8 cellular contexts compared by ENCODE assay signal in genomic region chr17:50866950-50867855, GRCh38.
DNase-seq lines count a peak whose midpoint lies in the region; ATAC-seq and TF ChIP-seq lines count a peak whose summit lies in the region.

No MANE protein-coding gene starts in this region.

- TF ChIP-seq CTCF in AG09309 (IDR thresholded peaks at IDR 0.05; ENCODE audit: control insufficient read depth, insufficient read depth, low read depth, low read length, missing control alignments): no peak

- DNase-seq in AG09309 (ENCODE audit: low read depth) (no peak), NCI-H446 treated with DMSO at 0.1 percent for 48 hours (lab: John Stamatoyannopoulos, UW) (peak; percentile 92), cerebellar cortex (ENCODE audit: low spot score) (peak; percentile 99), islet precursor cell (peak; percentile 99)
- peak; percentile 65 to 78 for DNase-seq in stimulated activated CD4-positive, alpha-beta T cell treated with anti-CD3 and anti-CD28 coated beads, Interleukin-12 subunit alpha, Interleukin-12 subunit beta, amount 100 ng/mL, for 24 hours (ENCODE audit: low read depth in 2 of 2)

- peak overlapping the region; percentile 87 for H3K4me3 ChIP-seq in AG09309 (ENCODE audit: control insufficient read depth, low read depth, low read length)

- ATAC-seq in GM19035 (IDR thresholded peaks at IDR 0.05; ENCODE audit: unreplicated experiment) (peak; percentile 34), HG03354 (IDR thresholded peaks at IDR 0.05; ENCODE audit: poor library complexity, severe bottlenecking, unreplicated experiment) (peak; percentile 39)
- ATAC-seq in activated CD4-positive, CD25-positive, alpha-beta regulatory T cell treated with anti-CD3 and anti-CD28 coated beads, Interleukin-2, amount 50 U/mL, for 24 hours: peak; percentile 34 to 39
